ENCODE assay signal across 18 cellular contexts in genomic region chr20:53574819-53575218, GRCh38. TPM values are rescaled to one million over a fixed set of nuclear protein-coding genes. Genes with fewer than 3 reads are reported as not detected.
A peak's percentile ranks its signal among the peaks of the same experiment; 100 is the strongest.
DNase-seq lines count a peak whose midpoint lies in the region; ATAC-seq and TF ChIP-seq lines count a peak whose summit lies in the region.
"Had no signal": no experiment of that assay in that cellular context is flagged by ENCODE, and none has a peak within 500 bp of the region (broad histone marks: within the 10 kb centered on the region; RNA-seq: fewer than 3 reads in every experiment).

No MANE protein-coding gene starts in this region.

- H3K4me2 ChIP-seq in mammary epithelial cell (ENCODE audit: insufficient read depth, low read depth, low read length), result no peak overlapping the region

- H2AFZ ChIP-seq in mammary epithelial cell (ENCODE audit: low read depth, low read length), result no peak overlapping the region

- no peaks in the 10 kb centered on the region for H3K27me3 Mint-ChIP-seq in MCF 10A (ENCODE audit: insufficient read depth, unreplicated experiment)
- no peaks in the 10 kb centered on the region for H3K27me3 Mint-ChIP-seq in T-helper 17 cell
- H3K27me3 Mint-ChIP-seq in stimulated activated naive CD8-positive, alpha-beta T cell treated with anti-CD3 and anti-CD28 coated beads, Interleukin-15, amount 100 ng/mL, for 72 hours, result no peaks in the 10 kb centered on the region

- H3K36me3 ChIP-seq in mammary epithelial cell (ENCODE audit: insufficient read depth, low read length), result peaks cover 56% of the 10 kb centered on the region

- peaks cover 14% of the 10 kb centered on the region for H3K4me1 ChIP-seq in mammary epithelial cell (ENCODE audit: insufficient read depth, low read length)
- H3K4me1 ChIP-seq: testis had no signal

- 100% methylated on average over 4 of the region's 6 CpGs for WGBS in mammary epithelial cell (ENCODE audit: low coverage, missing lambda C conversion rate)

- H3K4me1 Mint-ChIP-seq in MCF 10A (ENCODE audit: insufficient read depth, unreplicated experiment) (peaks cover 15% of the 10 kb centered on the region), T-helper 17 cell (peaks cover 64% of the 10 kb centered on the region)
- H3K4me1 Mint-ChIP-seq in stimulated activated naive CD8-positive, alpha-beta T cell treated with anti-CD3 and anti-CD28 coated beads, Interleukin-15, amount 100 ng/mL, for 72 hours, result peaks cover 94% of the 10 kb centered on the region

- peak overlapping the region; percentile 6 for H3K27ac ChIP-seq in mammary epithelial cell (ENCODE audit: insufficient read depth, low read depth, low read length)
- H3K27ac ChIP-seq: esophagus squamous epithelium, SK-N-MC, testis had no signal

- in situ Hi-C loops in mammary epithelial cell (cut with MboI; ENCODE audit: low sequenced_read_pairs in 2 of 2), result loop anchor here (5.0 to 25.0 kb wide), 5 partner anchors 352 to 612 kb away; partner anchors contain the start of gene BCAS1 (in 1 of the 2)
- in situ Hi-C loops in KBM-7 (cut with MboI; ENCODE audit: low pct_unique_long_range_greater_than_20kb, low sequenced_read_pairs), result loop anchor here (25.0 kb wide), 1 partner anchor 487 kb away; the partner anchor contains the start of gene BCAS1

- peaks cover 98% of the 10 kb centered on the region for H3K79me2 ChIP-seq in mammary epithelial cell (ENCODE audit: insufficient read depth, low read length)

- H3K4me3 Mint-ChIP-seq in MCF 10A (ENCODE audit: unreplicated experiment), result no peak overlapping the region
- peak overlapping the region; percentile 64 for H3K4me3 Mint-ChIP-seq in T-helper 17 cell
- peak overlapping the region; percentile 39 to 65 for H3K4me3 Mint-ChIP-seq in stimulated activated naive CD8-positive, alpha-beta T cell treated with anti-CD3 and anti-CD28 coated beads, Interleukin-15, amount 100 ng/mL, for 72 hours

- H3K9ac ChIP-seq in mammary epithelial cell (ENCODE audit: insufficient read depth, low read length), result no peak overlapping the region

- no peaks in the 10 kb centered on the region for H3K27me3 ChIP-seq in mammary epithelial cell (ENCODE audit: insufficient read depth, low read length)
- H3K27me3 ChIP-seq: esophagus squamous epithelium, MG63, testis had no signal

- H3K27ac Mint-ChIP-seq in MCF 10A (ENCODE audit: low read depth, unreplicated experiment) (no peak overlapping the region), T-helper 17 cell (peak overlapping the region; percentile 99)
- peak overlapping the region; percentile 89 to 92 for H3K27ac Mint-ChIP-seq in stimulated activated naive CD8-positive, alpha-beta T cell treated with anti-CD3 and anti-CD28 coated beads, Interleukin-15, amount 100 ng/mL, for 72 hours

- DNase-seq in mammary epithelial cell (peak; percentile 43), MCF 10A (ENCODE audit: unreplicated experiment) (no peak), T-helper 17 cell (no peak), KBM-7 (no peak), NCI-H345 treated with DMSO at 0.1 percent for 48 hours (lab: John Stamatoyannopoulos, UW; ENCODE audit: unreplicated experiment) (no peak)
- DNase-seq in stimulated activated naive CD8-positive, alpha-beta T cell treated with anti-CD3 and anti-CD28 coated beads, Interleukin-15, amount 100 ng/mL, for 72 hours, result no peak
- DNase-seq: activated CD4-positive, alpha-beta T cell treated with anti-CD3 and anti-CD28 coated beads, Interleukin-2, amount 50 U/mL, for 4 hours; activated gamma-delta T cell treated with Interleukin-2 at 50 U/mL for 16 hours; DMS 273 treated with DMSO at 0.1 percent for 48 hours; esophagus squamous epithelium; MG63; NCI-H1930; NCI-H524 treated with DMSO at 0.1 percent for 48 hours; testis had no signal

- no peak overlapping the region for H3K4me3 ChIP-seq in mammary epithelial cell (replicated peaks in 1 of 3; ENCODE audit: insufficient read depth in 1 of 3, low read depth in 2 of 3, low read length in 3 of 3)
- H3K4me3 ChIP-seq: esophagus squamous epithelium, MG63, SK-N-MC, testis had no signal

- ATAC-seq in T-helper 17 cell (no peak), esophagus mucosa (peak; percentile 42), GM21528 (IDR thresholded peaks at IDR 0.05; ENCODE audit: low FRiP score, unreplicated experiment) (no peak)
- no peak for ATAC-seq in stimulated activated naive CD8-positive, alpha-beta T cell treated with anti-CD3 and anti-CD28 coated beads, Interleukin-15, amount 100 ng/mL, for 72 hours
- ATAC-seq: sciatic nerve had no signal

- BruUV-seq in mammary epithelial cell (replicated peaks; lab: Mats Ljungman, UMichigan) (no TSS peak), MCF 10A (replicated peaks; lab: Mats Ljungman, UMichigan) (no TSS peak)

- H4K20me1 ChIP-seq in mammary epithelial cell (ENCODE audit: insufficient read depth, low read length), result no peaks in the 10 kb centered on the region

- TF ChIP-seq CTCF in mammary epithelial cell (conservative IDR thresholded peaks at IDR 0.05 in 1 of 2, IDR thresholded peaks at IDR 0.05 in 1 of 2; ENCODE audit: extremely low read depth in 1 of 2, insufficient read depth in 1 of 2, low read depth in 1 of 2, low read length in 2 of 2), result no peak
- TF ChIP-seq CTCF in MCF 10A (IDR thresholded peaks at IDR 0.05; ENCODE audit: unreplicated experiment), result no peak

- no peaks in the 10 kb centered on the region for H3K9me3 Mint-ChIP-seq in MCF 10A (ENCODE audit: unreplicated experiment)
- no peaks in the 10 kb centered on the region for H3K9me3 Mint-ChIP-seq in stimulated activated naive CD8-positive, alpha-beta T cell treated with anti-CD3 and anti-CD28 coated beads, Interleukin-15, amount 100 ng/mL, for 72 hours

- POLR2A ChIA-PET in MCF 10A (lab: Yijun Ruan, JAX), result interaction anchor here (0.6 kb wide), 1 partner anchor 633 kb away, joined by 5 read pairs; the partner anchor contains the start of gene PFDN4

- dilution Hi-C loops in mammary epithelial cell (cut with HindIII; ENCODE audit: low sequenced_read_pairs), result loop anchor here (25.0 kb wide), 1 partner anchor 187 kb away; no protein-coding TSS in a partner anchor

- H3K9me3 ChIP-seq in mammary epithelial cell (replicated peaks; ENCODE audit: insufficient read depth, low read length) (no peaks in the 10 kb centered on the region), T-helper 17 cell (ENCODE audit: control insufficient read depth, low read length, poor library complexity, severe bottlenecking) (no peaks in the 10 kb centered on the region)
- H3K9me3 ChIP-seq: esophagus squamous epithelium, MG63, testis had no signal

- intact Hi-C loops in mammary epithelial cell (cut with micrococcal nuclease), result loop anchor here (5.0 kb wide), 1 partner anchor 162 kb away; no protein-coding TSS in a partner anchor
- intact Hi-C loops in MCF 10A (cut with micrococcal nuclease), result loop anchor here (5.0 kb wide), 2 partner anchors 47 to 177 kb away; no protein-coding TSS in a partner anchor

- H3K36me3 Mint-ChIP-seq in MCF 10A (ENCODE audit: insufficient read depth, unreplicated experiment) (peaks cover 96% of the 10 kb centered on the region), T-helper 17 cell (ENCODE audit: low read depth) (peaks cover 11% of the 10 kb centered on the region)

- CTCF ChIA-PET in mammary epithelial cell (lab: Charles Lee; ENCODE audit: low non-redundant PET) (interaction anchor here (0.6 kb wide), 1 partner anchor 17 kb away, joined by 3 read pairs; no protein-coding TSS in a partner anchor), MCF 10A (lab: Yijun Ruan, JAX) (interaction anchor here (0.7 to 9.0 kb wide), 6 partner anchors 68 to 627 kb away, joined by 3 to 163 read pairs (median 26); no protein-coding TSS in a partner anchor)

RNA-seq across cellular contexts. Expression of gene ZNF217, which starts 18.8 kb away (rescaled TPM):
- 10 to 100 TPM; 30.8 to 39.8 TPM for total RNA-seq in mammary epithelial cell
- polyA plus RNA-seq in mammary epithelial cell, result 8.7 TPM
- polyA minus RNA-seq in mammary epithelial cell, result 63.7 TPM
- total RNA-seq in MCF 10A (2022), result 42.9 and 49.3 TPM in 2 replicates
- 10 to 100 TPM; 70.4 to 72.8 TPM for total RNA-seq in T-helper 17 cell
- 30.4 TPM for total RNA-seq in esophagus mucosa
